Comparison of ENCODE assay signal across 18 cellular contexts in genomic region chr11:9708544-9708943, GRCh38. TPM values are rescaled to one million over a fixed set of nuclear protein-coding genes. Genes with fewer than 3 reads are reported as not detected.
DNase-seq lines count a peak whose midpoint lies in the region; ATAC-seq and TF ChIP-seq lines count a peak whose summit lies in the region.
"Had no signal": no experiment of that assay in that cellular context is flagged by ENCODE, and none has a peak within 500 bp of the region (broad histone marks: within the 10 kb centered on the region; RNA-seq: fewer than 3 reads in every experiment).

No MANE protein-coding gene starts in this region.

- peaks cover 13% of the 10 kb centered on the region for H3K4me1 Mint-ChIP-seq in mesothelial cell of epicardium
- no peaks in the 10 kb centered on the region for H3K4me1 Mint-ChIP-seq in activated CD8-positive, alpha-beta memory T cell treated with anti-CD3 and anti-CD28 coated beads, Interleukin-2, amount 10 ng/mL, durations not matched to agents 7 days and 5 days

- DNase-seq in EH (ENCODE audit: low read depth) (peak; percentile 39), LHCN-M2 (ENCODE audit: low read depth) (peak; percentile 63), body of pancreas (no peak), mesothelial cell of epicardium (ENCODE audit: low spot score in 2 of 2, unreplicated experiment in 2 of 2) (no peak), dedifferentiated amniotic fluid mesenchymal stem cell (ENCODE audit: extremely low spot score) (no peak)
- no peak for DNase-seq in activated CD8-positive, alpha-beta memory T cell treated with anti-CD3 and anti-CD28 coated beads, Interleukin-2, amount 10 ng/mL, durations not matched to agents 7 days and 5 days
- DNase-seq: activated effector memory CD4-positive, alpha-beta T cell treated with Interleukin-2 at 50 U/mL for 16 hours; amniotic stem cell; Calu3; NCI-H1417 treated with DMSO at 0.1 percent for 48 hours; NCI-H2227 treated with DMSO at 0.1 percent for 48 hours; NK-92 treated with Interleukin-12 subunit alpha and Interleukin-12 subunit beta, amount 100 ng/mL, for 24 hours; pancreas; stimulated activated CD4-positive, alpha-beta T cell treated with anti-CD3 and anti-CD28 coated beads, Interleukin-15, amount 100 ng/mL, for 24 hours had no signal

- H3K4me3 ChIP-seq in body of pancreas, result no peak overlapping the region
- H3K4me3 ChIP-seq: pancreas, SJSA1, vagina had no signal

- no peak overlapping the region for H3K4me3 Mint-ChIP-seq in mesothelial cell of epicardium
- no peak overlapping the region for H3K4me3 Mint-ChIP-seq in activated CD8-positive, alpha-beta memory T cell treated with anti-CD3 and anti-CD28 coated beads, Interleukin-2, amount 10 ng/mL, durations not matched to agents 7 days and 5 days

- peaks cover 1% of the 10 kb centered on the region for H3K36me3 Mint-ChIP-seq in mesothelial cell of epicardium
- peaks cover 4% of the 10 kb centered on the region for H3K36me3 Mint-ChIP-seq in activated CD8-positive, alpha-beta memory T cell treated with anti-CD3 and anti-CD28 coated beads, Interleukin-2, amount 10 ng/mL, durations not matched to agents 7 days and 5 days

- no peak for TF ChIP-seq POLR2A in body of pancreas (IDR thresholded peaks at IDR 0.05)

- TF ChIP-seq CTCF in body of pancreas (IDR thresholded peaks at IDR 0.05) (no peak), mesothelial cell of epicardium (IDR thresholded peaks at IDR 0.05; ENCODE audit: unreplicated experiment) (no peak)

- CTCF ChIA-PET in activated CD8-positive, alpha-beta memory T cell treated with anti-CD3 and anti-CD28 coated beads, Interleukin-2, amount 10 ng/mL, durations not matched to agents 7 days and 5 days (lab: Charles Lee), result no interaction called here

- intact Hi-C loops in body of pancreas (cut with DNase I), result no loop called here

- ATAC-seq in body of pancreas (peak; percentile 27), GM19455 (IDR thresholded peaks at IDR 0.05; ENCODE audit: unreplicated experiment) (no peak), GM21515 (IDR thresholded peaks at IDR 0.05; ENCODE audit: unreplicated experiment) (no peak)
- no peak for ATAC-seq in activated CD8-positive, alpha-beta memory T cell treated with anti-CD3 and anti-CD28 coated beads, Interleukin-2, amount 10 ng/mL, durations not matched to agents 7 days and 5 days

- H3K27me3 ChIP-seq in body of pancreas, result no peaks in the 10 kb centered on the region
- H3K27me3 ChIP-seq: pancreas, SJSA1, vagina had no signal

- H3K27ac ChIP-seq in body of pancreas, result peak overlapping the region in 1 of 4 donors; percentile 15
- H3K27ac ChIP-seq: pancreas, SJSA1, vagina had no signal

- no peaks in the 10 kb centered on the region for H3K27me3 Mint-ChIP-seq in mesothelial cell of epicardium (ENCODE audit: low read depth)
- no peaks in the 10 kb centered on the region for H3K27me3 Mint-ChIP-seq in activated CD8-positive, alpha-beta memory T cell treated with anti-CD3 and anti-CD28 coated beads, Interleukin-2, amount 10 ng/mL, durations not matched to agents 7 days and 5 days

- 88% methylated on average over 1 of the region's 1 CpG; no CpG with 5 or more reads in 1 of the 2 donors for WGBS in body of pancreas, 2 donors

- H3K9me3 ChIP-seq in body of pancreas, result no peaks in the 10 kb centered on the region
- H3K9me3 ChIP-seq: pancreas, SJSA1, vagina had no signal

- H3K4me1 ChIP-seq in body of pancreas, result peaks cover 17% of the 10 kb centered on the region
- H3K4me1 ChIP-seq: SJSA1, vagina had no signal

- H3K36me3 ChIP-seq in body of pancreas (replicated peaks in 1 of 2; ENCODE audit: insufficient read depth in 1 of 2, low read depth in 2 of 2), result no peaks in the 10 kb centered on the region
- H3K36me3 ChIP-seq: pancreas, vagina had no signal

- peak overlapping the region; percentile 17 for H3K27ac Mint-ChIP-seq in mesothelial cell of epicardium
- H3K27ac Mint-ChIP-seq in activated CD8-positive, alpha-beta memory T cell treated with anti-CD3 and anti-CD28 coated beads, Interleukin-2, amount 10 ng/mL, durations not matched to agents 7 days and 5 days, result no peak overlapping the region

- H3K9me3 Mint-ChIP-seq in mesothelial cell of epicardium, result peaks cover 4% of the 10 kb centered on the region
- no peaks in the 10 kb centered on the region for H3K9me3 Mint-ChIP-seq in activated CD8-positive, alpha-beta memory T cell treated with anti-CD3 and anti-CD28 coated beads, Interleukin-2, amount 10 ng/mL, durations not matched to agents 7 days and 5 days (ENCODE audit: low read depth)

RNA-seq across cellular contexts. Expression of gene SWAP70, which starts 44.7 kb away (rescaled TPM):
- 19.4 and 24.1 TPM in 2 replicates for total RNA-seq in LHCN-M2 (2014; rRNA removed)
- 20.1 TPM for polyA plus RNA-seq in LHCN-M2 (2012)
- 10 to 100 TPM; 18.8 to 22.1 TPM for total RNA-seq in body of pancreas
- total RNA-seq in mesothelial cell of epicardium, result 22.9 to 25.9 TPM (median 24.0 TPM) in 3 replicates
- 10 to 100 TPM in 1 of 2 experiments, 1 to 10 TPM in 1; 7.9 to 10.1 TPM for total RNA-seq in activated CD8-positive, alpha-beta memory T cell treated with anti-CD3 and anti-CD28 coated beads, Interleukin-2, amount 10 ng/mL, durations not matched to agents 7 days and 5 days

Comparison
In these comparisons a context has a peak if more than half of its experiments do, and no peak if none do; other contexts are left out.
1. DNase-seq: peak in EH (single experiment) and LHCN-M2 (single experiment); none in body of pancreas (0 of 4), mesothelial cell of epicardium (0 of 2), activated CD8-positive, alpha-beta memory T cell treated with anti-CD3 and anti-CD28 coated beads, Interleukin-2, amount 10 ng/mL, durations not matched to agents 7 days and 5 days (single experiment) and dedifferentiated amniotic fluid mesenchymal stem cell (single experiment).